Comparison of ENCODE assay signal across 17 cellular contexts in genomic region chr6:165821754-165822153, GRCh38.
A peak's percentile ranks its signal among the peaks of the same experiment; 100 is the strongest.
DNase-seq lines count a peak whose midpoint lies in the region; ATAC-seq, FAIRE-seq and TF ChIP-seq lines count a peak whose summit lies in the region.
"Had no signal": no experiment of that assay in that cellular context is flagged by ENCODE, and none has a peak within 500 bp of the region (broad histone marks: within the 10 kb centered on the region; RNA-seq: fewer than 3 reads in every experiment).

No MANE protein-coding gene starts in this region.

- in situ Hi-C loops in K562 (cut with MboI): no loop called here

- no TSS peak for BruUV-seq in K562 (replicated peaks; lab: Mats Ljungman, UMichigan)

- 1% methylated on average over 9 of the region's 9 CpGs for WGBS in K562 (ENCODE audit: insufficient coverage, low coverage, missing lambda C conversion rate)

- H3K4me2 ChIP-seq in K562 (ENCODE audit: insufficient read depth, low read length): no peak overlapping the region

- H3K9me3 ChIP-seq in MG63 (no peaks in the 10 kb centered on the region), K562 (replicated peaks; ENCODE audit: control insufficient read depth, insufficient read depth, low read depth, low read length) (no peaks in the 10 kb centered on the region)
- no peaks in the 10 kb centered on the region for H3K9me3 ChIP-seq in CD4-positive, alpha-beta T cell (ENCODE audit: control insufficient read depth, low read length)
- H3K9me3 ChIP-seq: BE2C had no signal

- no peak for TF ChIP-seq POLR2A in K562 (conservative IDR thresholded peaks at IDR 0.05)

- no peaks in the 10 kb centered on the region for H4K20me1 ChIP-seq in K562 (replicated peaks; ENCODE audit: control insufficient read depth, insufficient read depth, low read length)

- no peak overlapping the region for H3K4me3 Mint-ChIP-seq in CD4-positive, alpha-beta T cell
- H3K4me3 Mint-ChIP-seq: CD8-positive, alpha-beta memory T cell had no signal

- DNase-seq in ELR (ENCODE audit: low read depth) (peak; percentile 1), MG63 (peak; percentile 66), K562 (ENCODE audit: extremely low read depth in 1 of 4, low spot score in 3 of 4) (no peak), kidney tubule cell (ENCODE audit: low spot score) (peak; percentile 90), anterior cingulate cortex (lab: John Stamatoyannopoulos, UW) (no peak), amygdala (lab: John Stamatoyannopoulos, UW) (no peak), cortex of kidney (lab: John Stamatoyannopoulos, UW) (no peak)
- DNase-seq in CD4-positive, alpha-beta T cell: no peak
- DNase-seq: BE2C; CD8-positive, alpha-beta memory T cell; NCI-H1092 treated with DMSO at 0.1 percent for 48 hours; NCI-H1694; NCI-H446; NCI-H748 treated with DMSO at 0.1 percent for 48 hours; SIG-M5 had no signal

- no peak for TF ChIP-seq RAD21 in K562 (CRISPR knock-in tag; conservative IDR thresholded peaks at IDR 0.05 in 1 of 2, IDR thresholded peaks at IDR 0.05 in 1 of 2)

- peaks cover 54% of the 10 kb centered on the region for H3K27me3 Mint-ChIP-seq in CD4-positive, alpha-beta T cell

- no peaks in the 10 kb centered on the region for H3K27me3 ChIP-seq in MG63
- peaks cover 7 to 26% of the 10 kb centered on the region in 2 experiments; a peak in 3 of 5 replicates for H3K27me3 ChIP-seq in K562 (ENCODE audit: control insufficient read depth in 2 of 2, insufficient read depth in 2 of 2, low read length in 2 of 2)
- H3K27me3 ChIP-seq in CD4-positive, alpha-beta T cell (ENCODE audit: control insufficient read depth, insufficient read depth, low read length): peaks cover 15% of the 10 kb centered on the region
- H3K27me3 ChIP-seq: BE2C had no signal

- no peak for ATAC-seq in K562
- ATAC-seq in CD4-positive, alpha-beta T cell (ENCODE audit: poor library complexity): no peak

- CTCF ChIA-PET in K562 (lab: Yijun Ruan, JAX; ENCODE audit: low intra/inter-chr PET ratio): no interaction called here
- CTCF ChIA-PET in CD4-positive, alpha-beta T cell (lab: Charles Lee): no interaction called here

- H3K36me3 Mint-ChIP-seq in CD4-positive, alpha-beta T cell (ENCODE audit: low read depth): no peaks in the 10 kb centered on the region

- no peaks in the 10 kb centered on the region for H3K36me3 ChIP-seq in MG63
- H3K36me3 ChIP-seq in K562 (ENCODE audit: control insufficient read depth, insufficient read depth, low read length): no peaks in the 10 kb centered on the region; the same call in 2 of the 3 replicates
- H3K36me3 ChIP-seq: BE2C had no signal

- H3K4me1 Mint-ChIP-seq in CD4-positive, alpha-beta T cell (ENCODE audit: low read depth): no peaks in the 10 kb centered on the region
- H3K4me1 Mint-ChIP-seq: CD8-positive, alpha-beta memory T cell had no signal

- H3K79me2 ChIP-seq in K562 (ENCODE audit: control insufficient read depth, insufficient read depth, low read length): no peaks in the 10 kb centered on the region

- TF ChIP-seq EP300 in K562 (IDR thresholded peaks at IDR 0.05; ENCODE audit: low read length): no peak

- H2AFZ ChIP-seq in K562 (ENCODE audit: low read depth, low read length): no peak overlapping the region

- no peak overlapping the region for H3K27ac ChIP-seq in K562 (ENCODE audit: extremely low read depth, low read depth, low read length)
- H3K27ac ChIP-seq in CD4-positive, alpha-beta T cell (ENCODE audit: low read depth, low read length): no peak overlapping the region

- no peak for FAIRE-seq in K562 (lab: Jason Lieb, UNC)
- FAIRE-seq: H54, HTR-8/SVneo had no signal

- H3K27ac Mint-ChIP-seq in CD4-positive, alpha-beta T cell: no peak overlapping the region
- H3K27ac Mint-ChIP-seq: CD8-positive, alpha-beta memory T cell had no signal

- H3K9me1 ChIP-seq in K562 (ENCODE audit: control insufficient read depth, insufficient read depth, low read length): no peaks in the 10 kb centered on the region

- H3K9me3 Mint-ChIP-seq in CD4-positive, alpha-beta T cell: no peaks in the 10 kb centered on the region

- H3K4me1 ChIP-seq in K562 (replicated peaks in 1 of 2; ENCODE audit: control insufficient read depth in 2 of 2, insufficient read depth in 2 of 2, low read length in 2 of 2): no peaks in the 10 kb centered on the region
- H3K4me1 ChIP-seq: BE2C had no signal

- TF ChIP-seq CTCF in K562 (IDR thresholded peaks at IDR 0.05 in 2 of 3, conservative IDR thresholded peaks at IDR 0.05 in 1 of 3; ENCODE audit: insufficient read depth in 2 of 3, low read depth in 1 of 3, low read length in 3 of 3): no peak
- TF ChIP-seq CTCF in CD4-positive, alpha-beta T cell (IDR thresholded peaks at IDR 0.05): no peak

- POLR2A ChIA-PET in K562 (lab: Yijun Ruan, JAX): no interaction called here
- POLR2A ChIA-PET in CD4-positive, alpha-beta T cell (lab: Charles Lee): no interaction called here

- no peak overlapping the region for H3K4me3 ChIP-seq in MG63
- no peak overlapping the region for H3K4me3 ChIP-seq in K562

- intact Hi-C loops in K562 (cut with micrococcal nuclease): no loop called here
- intact Hi-C loops in CD4-positive, alpha-beta T cell (cut with DNase I, micrococcal nuclease): no loop called here

- H3K9ac ChIP-seq in K562 (ENCODE audit: insufficient read depth in 1 of 2, low read depth in 2 of 2, low read length in 2 of 2): no peak overlapping the region

TF ChIP-seq in K562, 482 proteins besides CTCF, POLR2A, EP300 and RAD21:
- no peak for TF ChIP-seq HDAC6 (IDR thresholded peaks at IDR 0.05; ENCODE audit: low read depth, low read length)
- TF ChIP-seq TCFL5 (CRISPR knock-in tag; conservative IDR thresholded peaks at IDR 0.05): no peak
- no peak for TF ChIP-seq CEBPB (tag; IDR thresholded peaks at IDR 0.05)
- TF ChIP-seq TAF1 (IDR thresholded peaks at IDR 0.05; ENCODE audit: control insufficient read depth, extremely low read depth, insufficient read depth, low read length, severe bottlenecking): no peak
- TF ChIP-seq PTTG1 (tag; IDR thresholded peaks at IDR 0.05; ENCODE audit: low read depth): no peak
- no peak for TF ChIP-seq ZHX1 (conservative IDR thresholded peaks at IDR 0.05; ENCODE audit: low read length)
- TF ChIP-seq ESRRA (IDR thresholded peaks at IDR 0.05; ENCODE audit: borderline replicate concordance, low read depth): no peak
- no peak for TF ChIP-seq TBL1XR1 (IDR thresholded peaks at IDR 0.05; ENCODE audit: low read length in 2 of 2)
- peak; percentile 61 for TF ChIP-seq RFX1 (IDR thresholded peaks at IDR 0.05)

Comparison
In these comparisons a context has a peak if more than half of its experiments do, and no peak if none do; other contexts are left out.
1. DNase-seq: peak in ELR (single experiment), MG63 (single experiment) and kidney tubule cell (single experiment); none in K562 (0 of 4), CD4-positive, alpha-beta T cell (0 of 10), anterior cingulate cortex (0 of 58), amygdala (0 of 56) and cortex of kidney (single experiment).